ENCODE assay signal across 7 cellular contexts in genomic region chr15:22161398-22161797, GRCh38.
DNase-seq lines count a peak whose midpoint lies in the region; ATAC-seq and FAIRE-seq lines count a peak whose summit lies in the region.
"Not testable (repeated sequence)": the region's sequence is repeated elsewhere in the genome, so short reads cannot be mapped to it uniquely, and the experiment has no call there.

No MANE protein-coding gene starts in this region.

- H3K9me3 Mint-ChIP-seq in central memory CD8-positive, alpha-beta T cell = not testable (repeated sequence)

- not testable (repeated sequence) for DNase-seq in GM18507 (ENCODE audit: extremely low spot score, insufficient read length, low read depth); central memory CD8-positive, alpha-beta T cell (ENCODE audit: low spot score in 2 of 2)

- H3K27me3 Mint-ChIP-seq in central memory CD8-positive, alpha-beta T cell = not testable (repeated sequence)

- not testable (repeated sequence) for H3K36me3 Mint-ChIP-seq in central memory CD8-positive, alpha-beta T cell (ENCODE audit: insufficient read depth)

- peak; percentile 86 for FAIRE-seq in GM18507 (lab: Jason Lieb, UNC)

- not testable (repeated sequence) for H3K4me3 Mint-ChIP-seq in central memory CD8-positive, alpha-beta T cell

- not testable (repeated sequence) for H3K27ac Mint-ChIP-seq in central memory CD8-positive, alpha-beta T cell (ENCODE audit: low read depth)

- ATAC-seq in GM19328 (IDR thresholded peaks at IDR 0.05; ENCODE audit: unreplicated experiment) (peak; percentile 80), GM21528 (IDR thresholded peaks at IDR 0.05; ENCODE audit: low FRiP score, unreplicated experiment) (peak; percentile 73), HG02852 (IDR thresholded peaks at IDR 0.05; ENCODE audit: unreplicated experiment) (peak; percentile 67), HG03135 (IDR thresholded peaks at IDR 0.05; ENCODE audit: unreplicated experiment) (peak; percentile 62), HG03571 (IDR thresholded peaks at IDR 0.05; ENCODE audit: unreplicated experiment) (peak; percentile 66)
- peak; percentile 54 for ATAC-seq in central memory CD8-positive, alpha-beta T cell (replicated peaks; ENCODE audit: extremely low read depth, poor library complexity, severe bottlenecking)

- H3K4me1 Mint-ChIP-seq in central memory CD8-positive, alpha-beta T cell = not testable (repeated sequence)
